ENCODE assay signal across 17 cellular contexts in the genomic region with DNA sequence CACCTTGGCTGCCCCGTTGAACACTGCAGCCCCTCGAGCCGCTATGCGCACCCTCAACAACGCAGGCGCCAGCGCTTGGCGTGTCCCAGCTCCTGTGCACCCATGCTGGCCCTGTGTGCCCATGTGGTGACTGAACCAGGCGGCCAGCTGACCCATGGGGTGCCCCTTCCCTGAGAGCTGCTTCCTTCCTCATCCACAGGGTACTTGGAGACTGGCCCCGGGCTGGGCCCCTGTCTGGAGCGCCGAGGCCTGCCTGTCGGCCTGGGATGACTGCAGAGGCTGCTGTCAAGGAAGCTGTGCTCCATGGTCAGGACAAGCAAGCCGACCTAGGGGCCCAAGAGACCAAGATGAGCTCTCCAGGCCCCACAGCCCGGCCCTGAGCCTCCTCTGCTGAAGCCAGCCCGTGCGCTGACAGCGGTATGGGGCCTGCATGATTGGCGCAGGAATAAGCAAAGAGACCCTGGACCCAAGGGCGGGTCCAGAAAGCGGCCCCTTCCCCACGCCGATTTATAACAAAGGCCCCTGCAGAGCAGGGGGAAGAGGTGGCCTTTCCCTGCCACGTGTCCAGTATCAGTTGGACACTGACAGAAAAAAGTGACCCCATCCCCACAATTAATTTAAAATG. TPM values are rescaled to one million over a fixed set of nuclear protein-coding genes. Genes with fewer than 3 reads are reported as not detected.
"Had no signal": no experiment of that assay in that cellular context is flagged by ENCODE, and none has a peak within 500 bp of the region (broad histone marks: within the 10 kb centered on the region; RNA-seq: fewer than 3 reads in every experiment).

No MANE protein-coding gene starts in this region.

- H3K4me3 ChIP-seq: esophagus muscularis mucosa, suprapubic skin, transverse colon had no signal

- H3K4me1 ChIP-seq: parathyroid adenoma had no signal

- H3K36me3 ChIP-seq: esophagus muscularis mucosa, neutrophil, suprapubic skin, transverse colon had no signal

- DNase-seq: activated CD4-positive, alpha-beta T cell treated with anti-CD3 and anti-CD28 coated beads, Interleukin-2, amount 50 U/mL, for 4 hours; activated effector memory CD4-positive, alpha-beta T cell treated with anti-CD3 and anti-CD28 coated beads, Interleukin-2, amount 50 U/mL, for 16 hours; activated naive CD4-positive, alpha-beta T cell treated with anti-CD3 and anti-CD28 coated beads, Interleukin-2, amount 50 U/mL, for 16 hours; activated T-cell treated with anti-CD3 and anti-CD28 coated beads, Interleukin-2, amount 50 U/mL, for 72 hours; cerebellar nuclear complex; cortex of kidney; effector CD8-positive, alpha-beta T cell; SK-N-SH; stimulated activated CD4-positive, alpha-beta T cell treated with anti-CD3 and anti-CD28 coated beads, Interleukin-2, amount 100 ng/mL, for 24 hours; stimulated activated naive CD8-positive, alpha-beta T cell treated with anti-CD3 and anti-CD28 coated beads, Interleukin-15, Interleukin-2, amounts not matched to agents 100 U/mL and 50 U/mL, for 24 hours; transverse colon had no signal

- H3K9me3 ChIP-seq: esophagus muscularis mucosa, neutrophil, SK-N-SH, suprapubic skin, transverse colon had no signal

- H3K27me3 ChIP-seq: suprapubic skin, transverse colon had no signal

- ATAC-seq: activated T-cell treated with anti-CD3 and anti-CD28 coated beads, Interleukin-2, amount 50 U/mL, for 72 hours; naive thymus-derived CD8-positive, alpha-beta T cell; stimulated activated naive CD8-positive, alpha-beta T cell treated with anti-CD3 and anti-CD28 coated beads, Interleukin-15, Interleukin-2, amounts not matched to agents 100 U/mL and 50 U/mL, for 24 hours had no signal

- H3K27ac ChIP-seq: neutrophil, suprapubic skin had no signal

RNA-seq across cellular contexts. Expression of gene BAHCC1, which starts 21.6 kb away (rescaled TPM):
- total RNA-seq: activated CD8-positive, alpha-beta memory T cell treated with anti-CD3 and anti-CD28 coated beads for 36 hours; naive thymus-derived CD8-positive, alpha-beta T cell had no signal
- polyA plus RNA-seq: naive thymus-derived CD8-positive, alpha-beta T cell had no signal
